Comparison of ENCODE assay signal across 31 cellular contexts in the genomic region with DNA sequence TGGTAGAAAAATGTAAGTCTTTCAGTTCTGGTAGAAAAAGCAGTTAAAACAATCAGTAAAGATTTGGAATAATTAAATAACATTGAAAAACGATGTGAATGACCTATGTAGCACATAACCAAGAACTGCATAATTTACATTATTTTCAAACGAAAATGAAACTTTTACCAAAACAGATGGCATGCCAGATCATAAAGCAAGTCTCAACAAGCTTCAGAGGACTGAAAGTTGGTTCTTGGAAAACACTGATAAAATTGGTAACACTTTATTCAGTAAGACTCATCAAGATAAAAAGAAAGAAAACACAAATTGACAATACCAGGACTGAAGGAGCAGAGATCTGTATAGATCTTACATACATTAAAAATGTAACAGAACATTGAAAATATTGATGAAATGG.
DNase-seq lines count a peak whose midpoint lies in the region; ATAC-seq, FAIRE-seq and TF ChIP-seq lines count a peak whose summit lies in the region.
"Had no signal": no experiment of that assay in that cellular context is flagged by ENCODE, and none has a peak within 500 bp of the region (broad histone marks: within the 10 kb centered on the region; RNA-seq: fewer than 3 reads in every experiment).

No MANE protein-coding gene starts in this region.

- H3K36me3 Mint-ChIP-seq in MCF 10A (ENCODE audit: insufficient read depth, unreplicated experiment) = no peaks in the 10 kb centered on the region
- H3K36me3 Mint-ChIP-seq: IgD-negative memory B cell; stimulated activated naive B cell treated with anti-CD40 and anti-IgM and Interleukin-4, amounts not matched to agents 10 μg/mL and 1 μg/mL and 100 μg/mL, for 72 hours; type B pancreatic cell had no signal

- intact Hi-C loops in MCF 10A (cut with micrococcal nuclease) (no loop called here), mammary epithelial cell (cut with micrococcal nuclease) (no loop called here)

- H3K27ac Mint-ChIP-seq in MCF 10A (ENCODE audit: low read depth, unreplicated experiment) = no peak overlapping the region
- H3K27ac Mint-ChIP-seq: activated naive CD8-positive, alpha-beta T cell; stimulated activated naive B cell treated with anti-CD40 and anti-IgM and Interleukin-4, amounts not matched to agents 10 μg/mL and 1 μg/mL and 100 μg/mL, for 72 hours; type B pancreatic cell had no signal

- H3K4me1 ChIP-seq in mammary epithelial cell (ENCODE audit: insufficient read depth, low read length) = no peaks in the 10 kb centered on the region
- H3K4me1 ChIP-seq: esophagus squamous epithelium, foreskin keratinocyte, heart left ventricle, left ventricle myocardium inferior, parathyroid adenoma had no signal

- CTCF ChIA-PET in MCF 10A (lab: Yijun Ruan, JAX) = interaction anchor here (1.2 kb wide), 1 partner anchor 60 kb away, joined by 3 read pairs; no protein-coding TSS in a partner anchor
- CTCF ChIA-PET in mammary epithelial cell (lab: Charles Lee; ENCODE audit: low non-redundant PET) = no interaction called here

- WGBS in mammary epithelial cell (ENCODE audit: low coverage, missing lambda C conversion rate) = 11% methylated on average over 2 of the region's 2 CpGs

- H3K79me2 ChIP-seq in mammary epithelial cell (ENCODE audit: insufficient read depth, low read length) = no peaks in the 10 kb centered on the region
- H3K79me2 ChIP-seq: parathyroid adenoma had no signal

- H3K9ac ChIP-seq in mammary epithelial cell (ENCODE audit: insufficient read depth, low read length) = no peak overlapping the region
- H3K9ac ChIP-seq: BLaER1, GM23248, parathyroid adenoma had no signal

- H3K4me2 ChIP-seq in mammary epithelial cell (ENCODE audit: insufficient read depth, low read depth, low read length) = no peak overlapping the region

- POLR2A ChIA-PET in MCF 10A (lab: Yijun Ruan, JAX) = interaction anchor here (1.1 to 1.9 kb wide), 3 partner anchors 8 to 99 kb away, joined by 4 to 8 read pairs (median 5); no protein-coding TSS in a partner anchor

- dilution Hi-C loops in mammary epithelial cell (cut with HindIII; ENCODE audit: low sequenced_read_pairs) = no loop called here

- peaks cover 20% of the 10 kb centered on the region for H3K4me1 Mint-ChIP-seq in MCF 10A (ENCODE audit: insufficient read depth, unreplicated experiment)
- H3K4me1 Mint-ChIP-seq: IgD-negative memory B cell; stimulated activated naive B cell treated with anti-CD40 and anti-IgM and Interleukin-4, amounts not matched to agents 10 μg/mL and 1 μg/mL and 100 μg/mL, for 72 hours had no signal

- peak; percentile 51 for FAIRE-seq in GM19239 (lab: Jason Lieb, UNC)
- FAIRE-seq: GM12891, keratinocyte had no signal

- peak overlapping the region; percentile 6 for H3K4me3 Mint-ChIP-seq in MCF 10A (ENCODE audit: unreplicated experiment)
- H3K4me3 Mint-ChIP-seq: activated naive CD8-positive, alpha-beta T cell; IgD-negative memory B cell; neural crest cell; stimulated activated naive B cell treated with anti-CD40 and anti-IgM and Interleukin-4, amounts not matched to agents 10 μg/mL and 1 μg/mL and 100 μg/mL, for 72 hours; type B pancreatic cell had no signal

- no TSS peak for BruUV-seq in MCF 10A (replicated peaks; lab: Mats Ljungman, UMichigan)
- BruUV-seq in mammary epithelial cell (replicated peaks; lab: Mats Ljungman, UMichigan) = no TSS peak

- H3K4me3 ChIP-seq in mammary epithelial cell (replicated peaks in 1 of 3; ENCODE audit: insufficient read depth in 1 of 3, low read depth in 2 of 3, low read length in 3 of 3) = no peak overlapping the region
- H3K4me3 ChIP-seq: BLaER1, dorsolateral prefrontal cortex, esophagus squamous epithelium, GM23248, heart left ventricle, left ventricle myocardium inferior had no signal

- TF ChIP-seq CTCF in MCF 10A (IDR thresholded peaks at IDR 0.05; ENCODE audit: unreplicated experiment) (no peak), mammary epithelial cell (conservative IDR thresholded peaks at IDR 0.05 in 1 of 2, IDR thresholded peaks at IDR 0.05 in 1 of 2; ENCODE audit: extremely low read depth in 1 of 2, insufficient read depth in 1 of 2, low read depth in 1 of 2, low read length in 2 of 2) (no peak)

- in situ Hi-C loops in mammary epithelial cell (cut with MboI; ENCODE audit: low sequenced_read_pairs in 2 of 2) = no loop called here

- H3K27me3 Mint-ChIP-seq in MCF 10A (ENCODE audit: insufficient read depth, unreplicated experiment) = no peaks in the 10 kb centered on the region
- H3K27me3 Mint-ChIP-seq: stimulated activated naive B cell treated with anti-CD40 and anti-IgM and Interleukin-4, amounts not matched to agents 10 μg/mL and 1 μg/mL and 100 μg/mL, for 72 hours had no signal

- H3K9me3 ChIP-seq in mammary epithelial cell (replicated peaks; ENCODE audit: insufficient read depth, low read length) = peaks cover 6% of the 10 kb centered on the region
- no peaks in the 10 kb centered on the region for H3K9me3 ChIP-seq in KOPT-K1 (ENCODE audit: insufficient read depth, low read length, poor library complexity, severe bottlenecking)
- H3K9me3 ChIP-seq: esophagus squamous epithelium had no signal

- DNase-seq in MCF 10A (ENCODE audit: unreplicated experiment) (no peak), mammary epithelial cell (no peak), GM19239 (ENCODE audit: insufficient read length, low spot score) (no peak), middle frontal gyrus (ENCODE audit: extremely low spot score, low spot score) (no peak), NCI-H146 (lab: John Stamatoyannopoulos, UW) (no peak)
- DNase-seq in stimulated activated CD4-positive, alpha-beta T cell treated with anti-CD3 and anti-CD28 coated beads, Interleukin-2, amount 100 ng/mL, for 48 hours = no peak
- DNase-seq: DMS153; dorsolateral prefrontal cortex; esophagus squamous epithelium; foreskin keratinocyte; GM23248; heart left ventricle; left ventricle myocardium inferior; mesendoderm; NCI-H1105; NCI-H2029 treated with DMSO at 0.1 percent for 48 hours; NCI-H345; NCI-H748 treated with DMSO at 0.1 percent for 48 hours; retina; stimulated activated naive B cell treated with anti-CD40 and anti-IgM and Interleukin-4, amounts not matched to agents 10 μg/mL and 1 μg/mL and 100 μg/mL, for 72 hours; T-helper 9 cell had no signal

- no peak overlapping the region for H2AFZ ChIP-seq in mammary epithelial cell (ENCODE audit: low read depth, low read length)
- H2AFZ ChIP-seq: GM23248, parathyroid adenoma had no signal

- no peak for ATAC-seq in GM19035 (IDR thresholded peaks at IDR 0.05; ENCODE audit: unreplicated experiment)
- ATAC-seq: foreskin keratinocyte; heart left ventricle; stimulated activated naive B cell treated with anti-CD40 and anti-IgM and Interleukin-4, amounts not matched to agents 10 μg/mL and 1 μg/mL and 100 μg/mL, for 72 hours had no signal

- H3K27me3 ChIP-seq in mammary epithelial cell (ENCODE audit: insufficient read depth, low read length) = no peaks in the 10 kb centered on the region
- H3K27me3 ChIP-seq: esophagus squamous epithelium, foreskin keratinocyte, heart left ventricle had no signal

- no peaks in the 10 kb centered on the region for H3K9me3 Mint-ChIP-seq in MCF 10A (ENCODE audit: unreplicated experiment)

- H3K36me3 ChIP-seq in mammary epithelial cell (ENCODE audit: insufficient read depth, low read length) (no peaks in the 10 kb centered on the region), KOPT-K1 (ENCODE audit: insufficient read depth, low read length) (peaks cover 27% of the 10 kb centered on the region)
- H3K36me3 ChIP-seq: BLaER1, esophagus squamous epithelium had no signal

- H3K27ac ChIP-seq in mammary epithelial cell (ENCODE audit: insufficient read depth, low read depth, low read length) (no peak overlapping the region), KOPT-K1 (ENCODE audit: low read depth, low read length, poor library complexity, severe bottlenecking) (peak overlapping the region; percentile 100)
- H3K27ac ChIP-seq: dorsolateral prefrontal cortex, esophagus squamous epithelium, foreskin keratinocyte, GM23248, heart left ventricle, left ventricle myocardium inferior, parathyroid adenoma had no signal

- no peaks in the 10 kb centered on the region for H4K20me1 ChIP-seq in mammary epithelial cell (ENCODE audit: insufficient read depth, low read length)
- H4K20me1 ChIP-seq: BLaER1 had no signal
